Comparison of ENCODE assay signal across 11 cellular contexts in genomic region chr19:50722248-50723013, GRCh38. TPM values are rescaled to one million over a fixed set of nuclear protein-coding genes. Genes with fewer than 3 reads are reported as not detected.
DNase-seq lines count a peak whose midpoint lies in the region; ATAC-seq and TF ChIP-seq lines count a peak whose summit lies in the region.
"Had no signal": no experiment of that assay in that cellular context is flagged by ENCODE, and none has a peak within 500 bp of the region (broad histone marks: within the 10 kb centered on the region; RNA-seq: fewer than 3 reads in every experiment).

No MANE protein-coding gene starts in this region.

- H3K36me3 ChIP-seq in BLaER1 treated with 17β-estradiol and CSF1 and Interleukin-3, amounts not matched to agents 10 nM and 100 nM, result peaks cover 0 to 24% (median 21%) of the 10 kb centered on the region in 11 experiments; a peak in 18 of 22 replicates
- H3K36me3 ChIP-seq in MG63 (peaks cover 10% of the 10 kb centered on the region), endodermal cell (ENCODE audit: control insufficient read depth, insufficient read depth, low read length) (no peaks in the 10 kb centered on the region), neuronal stem cell (replicated peaks in 1 of 2; ENCODE audit: control insufficient read depth in 2 of 2, insufficient read depth in 2 of 2, low read length in 2 of 2) (no peaks in the 10 kb centered on the region)

- no peak for ATAC-seq in GM19397 (IDR thresholded peaks at IDR 0.05; ENCODE audit: unreplicated experiment)

- no peak overlapping the region for H3K27ac Mint-ChIP-seq in endodermal cell
- H3K27ac Mint-ChIP-seq: progenitor cell of endocrine pancreas had no signal

- peak overlapping the region in 10 of 11 experiments; percentile 66 to 97 (median 90); a peak in 19 of 22 replicates for H3K27ac ChIP-seq in BLaER1 treated with 17β-estradiol and CSF1 and Interleukin-3, amounts not matched to agents 10 nM and 100 nM
- no peak overlapping the region for H3K27ac ChIP-seq in endodermal cell (ENCODE audit: low read depth, low read length)
- H3K27ac ChIP-seq in neuronal stem cell (replicated peaks; ENCODE audit: low read length), result no peak overlapping the region

- H2BK120ac ChIP-seq in neuronal stem cell (ENCODE audit: low read depth, low read length), result no peak overlapping the region

- peak overlapping the region; percentile 77 to 92 (median 89); a peak in 21 of 22 replicates for H3K9ac ChIP-seq in BLaER1 treated with 17β-estradiol and CSF1 and Interleukin-3, amounts not matched to agents 10 nM and 100 nM
- H3K9ac ChIP-seq in endodermal cell (ENCODE audit: extremely low read depth, low read length, poor library complexity, severe bottlenecking) (no peak overlapping the region), neuronal stem cell (ENCODE audit: low read depth, low read length, poor library complexity) (peak overlapping the region; percentile 45)

- peak overlapping the region; percentile 78 for H3K4me3 Mint-ChIP-seq in endodermal cell

- peak overlapping the region; percentile 72 to 97 (median 84) for H3K4me3 ChIP-seq in BLaER1 treated with 17β-estradiol and CSF1 and Interleukin-3, amounts not matched to agents 10 nM and 100 nM
- H3K4me3 ChIP-seq in MG63 (peak overlapping the region; percentile 66), endodermal cell (ENCODE audit: low read length) (no peak overlapping the region), neuronal stem cell (ENCODE audit: low read length in 2 of 2) (peak overlapping the region in 1 of 2 donors; percentile 18)

- H2BK5ac ChIP-seq in neuronal stem cell (ENCODE audit: low read length), result no peak overlapping the region

- H3K4me1 Mint-ChIP-seq in endodermal cell, result peaks cover 7% of the 10 kb centered on the region

- H2AK5ac ChIP-seq in neuronal stem cell (ENCODE audit: low read depth, low read length), result no peak overlapping the region

- H3K27me3 Mint-ChIP-seq in endodermal cell (ENCODE audit: insufficient read depth), result peaks cover 65% of the 10 kb centered on the region

- no peaks in the 10 kb centered on the region for H3K9me3 ChIP-seq in BLaER1 treated with 17β-estradiol and CSF1 and Interleukin-3, amounts not matched to agents 10 nM and 100 nM (replicated peaks in 1 of 11)
- H3K9me3 ChIP-seq in MG63 (no peaks in the 10 kb centered on the region), endodermal cell (ENCODE audit: control insufficient read depth, low read length) (no peaks in the 10 kb centered on the region), neuronal stem cell (replicated peaks in 1 of 2; ENCODE audit: control insufficient read depth in 2 of 2, insufficient read depth in 1 of 2, low read depth in 1 of 2, low read length in 2 of 2) (no peaks in the 10 kb centered on the region)

- no peak overlapping the region for H3K14ac ChIP-seq in neuronal stem cell (ENCODE audit: low read length)

- no peaks in the 10 kb centered on the region for H3K36me3 Mint-ChIP-seq in endodermal cell (ENCODE audit: low read depth)

- no peak overlapping the region for H3K4ac ChIP-seq in neuronal stem cell (ENCODE audit: low read length)

- H3K27me3 ChIP-seq in BLaER1 treated with 17β-estradiol and CSF1 and Interleukin-3, amounts not matched to agents 10 nM and 100 nM, result no peaks in the 10 kb centered on the region
- no peaks in the 10 kb centered on the region for H3K27me3 ChIP-seq in MG63
- peaks cover 16% of the 10 kb centered on the region for H3K27me3 ChIP-seq in endodermal cell (ENCODE audit: control insufficient read depth, insufficient read depth, low read length, poor library complexity, severe bottlenecking)
- H3K27me3 ChIP-seq in neuronal stem cell (ENCODE audit: control insufficient read depth in 3 of 3, insufficient read depth in 3 of 3, low read depth in 1 of 3, low read length in 3 of 3), result peaks cover 0 to 26% (median 25%) of the 10 kb centered on the region in 3 experiments

- H3K4me1 ChIP-seq in BLaER1 treated with 17β-estradiol and CSF1 and Interleukin-3, amounts not matched to agents 10 nM and 100 nM, result peaks cover 61 to 71% (median 65%) of the 10 kb centered on the region in 10 experiments
- H3K4me1 ChIP-seq in endodermal cell (ENCODE audit: control insufficient read depth, insufficient read depth, low read length) (no peaks in the 10 kb centered on the region), neuronal stem cell (ENCODE audit: control insufficient read depth in 2 of 2, insufficient read depth in 1 of 2, low read depth in 1 of 2, low read length in 2 of 2) (peaks cover 9 to 29% of the 10 kb centered on the region in 2 donors)

- peak overlapping the region; percentile 69 for H2AFZ ChIP-seq in neuronal stem cell (ENCODE audit: low read length)

- H3K23ac ChIP-seq in neuronal stem cell (ENCODE audit: low read depth, low read length, poor library complexity), result no peak overlapping the region

- peak overlapping the region; percentile 93 to 100 (median 97) for H3K4me2 ChIP-seq in BLaER1 treated with 17β-estradiol and CSF1 and Interleukin-3, amounts not matched to agents 10 nM and 100 nM
- no peak overlapping the region for H3K4me2 ChIP-seq in neuronal stem cell (ENCODE audit: insufficient read depth, low read length, poor library complexity, severe bottlenecking)

- peak overlapping the region; percentile 78 for H2BK15ac ChIP-seq in neuronal stem cell (ENCODE audit: low read length)

- no peak overlapping the region for H4K8ac ChIP-seq in neuronal stem cell (ENCODE audit: low read depth, low read length)

- H4K20me1 ChIP-seq in BLaER1 treated with 17β-estradiol and CSF1 and Interleukin-3, amounts not matched to agents 10 nM and 100 nM, result peaks cover 0 to 44% (median 28%) of the 10 kb centered on the region in 11 experiments; a peak in 18 of 22 replicates

- no peak overlapping the region for H4K91ac ChIP-seq in neuronal stem cell (ENCODE audit: low read depth, low read length, poor library complexity)

- H3K18ac ChIP-seq in neuronal stem cell (ENCODE audit: low read length), result peak overlapping the region; percentile 57

- TF ChIP-seq CTCF in endodermal cell (conservative IDR thresholded peaks at IDR 0.05), result no peak

- H2BK12ac ChIP-seq in neuronal stem cell (ENCODE audit: low read length), result no peak overlapping the region

- no peaks in the 10 kb centered on the region for H3K9me3 Mint-ChIP-seq in endodermal cell

- DNase-seq in MG63 (peak; percentile 48), endodermal cell (no peak), neuronal stem cell (ENCODE audit: low spot score) (no peak), DMS79 treated with DMSO at 0.1 percent for 48 hours (lab: John Stamatoyannopoulos, UW) (no peak), NCI-H146 treated with DMSO at 0.1 percent for 48 hours (lab: John Stamatoyannopoulos, UW; ENCODE audit: unreplicated experiment) (no peak), dedifferentiated amniotic fluid mesenchymal stem cell (ENCODE audit: extremely low spot score) (no peak)
- DNase-seq: activated T-cell treated with anti-CD3 and anti-CD28 coated beads, Interleukin-2, amount 50 U/mL, for 1 hour; cortex of kidney had no signal

- H3K79me1 ChIP-seq in neuronal stem cell (ENCODE audit: low read depth, low read length), result peaks cover 7% of the 10 kb centered on the region

- WGBS in endodermal cell (ENCODE audit: insufficient coverage in 1 of 2, insufficient read length in 1 of 2), 2 experiments, result 67 to 72% methylated on average over 6 to 15 of the region's 15 CpGs
- WGBS in neuronal stem cell (ENCODE audit: extremely low coverage in 2 of 2, insufficient read length in 2 of 2, insufficient replicate concordance in 1 of 2), 2 donors, result no CpG with 5 or more reads among the region's 15 CpGs

RNA-seq across cellular contexts. Expression of gene CLEC11A, which starts 0.7 kb away (rescaled TPM):
- total RNA-seq in MG63 (2014; rRNA removed; shearing (Covaris generic); ENCODE audit: low replicate concordance), result 105 and 139 TPM in 2 replicates
- total RNA-seq in endodermal cell, result 1 to 10 TPM; 4.0 to 6.2 TPM
- 5.2 TPM for polyA plus RNA-seq in endodermal cell (2013, experiment 1 of 2)
- 4.8 TPM for polyA plus RNA-seq in endodermal cell (2013, experiment 2 of 2)
- 12.3 TPM for polyA plus RNA-seq in neuronal stem cell (2013, experiment 1 of 2)
- polyA plus RNA-seq in neuronal stem cell (2013, experiment 2 of 2), result 12.3 TPM

RNA-seq across cellular contexts. Expression of gene SHANK1, which starts 2.8 kb away (rescaled TPM):
- 3.1 and 3.6 TPM in 2 replicates for total RNA-seq in MG63 (2014; rRNA removed; shearing (Covaris generic); ENCODE audit: low replicate concordance)
- 1 to 10 TPM; 1.6 to 1.9 TPM for total RNA-seq in endodermal cell
- 11.3 TPM for polyA plus RNA-seq in endodermal cell (2013, experiment 1 of 2)
- polyA plus RNA-seq in endodermal cell (2013, experiment 2 of 2), result 9.8 TPM
- polyA plus RNA-seq in neuronal stem cell (2013, experiment 1 of 2), result 6.2 TPM
- 5.9 TPM for polyA plus RNA-seq in neuronal stem cell (2013, experiment 2 of 2)

RNA-seq across cellular contexts. Expression of gene GPR32, which starts 47.8 kb away (rescaled TPM):
- not detected in 2 replicates for total RNA-seq in MG63 (2014; rRNA removed; shearing (Covaris generic); ENCODE audit: low replicate concordance)
- not detected for total RNA-seq in endodermal cell
- polyA plus RNA-seq in endodermal cell (2013, experiment 1 of 2), result not detected
- not detected for polyA plus RNA-seq in endodermal cell (2013, experiment 2 of 2)
- polyA plus RNA-seq in neuronal stem cell (2013, experiment 1 of 2), result not detected
- polyA plus RNA-seq in neuronal stem cell (2013, experiment 2 of 2), result not detected
- total RNA-seq: progenitor cell of endocrine pancreas had no signal

Comparison
In these comparisons a context has a peak if more than half of its experiments do, and no peak if none do; other contexts are left out.
1. H3K27ac ChIP-seq: peak in BLaER1 treated with 17β-estradiol and CSF1 and Interleukin-3, amounts not matched to agents 10 nM and 100 nM (10 of 11); none in endodermal cell (single experiment) and neuronal stem cell (single experiment).
2. RNA of gene CLEC11A, which starts 0.7 kb away (total RNA-seq): 105 to 139 TPM in MG63; 4.0 to 6.2 TPM in endodermal cell; every median in the first group is over 10 times any median in the second.